ENCODE assay signal across 19 cellular contexts in genomic region chr11:106249857-106250256, GRCh38.
DNase-seq lines count a peak whose midpoint lies in the region; ATAC-seq and TF ChIP-seq lines count a peak whose summit lies in the region.
"Had no signal": no experiment of that assay in that cellular context is flagged by ENCODE, and none has a peak within 500 bp of the region (broad histone marks: within the 10 kb centered on the region; RNA-seq: fewer than 3 reads in every experiment).

No MANE protein-coding gene starts in this region.

- no peak for TF ChIP-seq EP300 in gastroesophageal sphincter (IDR thresholded peaks at IDR 0.05)

- H3K27me3 Mint-ChIP-seq in mesothelial cell of epicardium (ENCODE audit: low read depth): no peaks in the 10 kb centered on the region
- no peaks in the 10 kb centered on the region for H3K27me3 Mint-ChIP-seq in T-helper 2 cell treated with Interferon-gamma antibody and Interleukin-4, amounts not matched to agents 5 μg/mL and 100 μg/mL, for 36 hours (ENCODE audit: low read depth)
- peaks cover 0 to 1% (median 0%) of the 10 kb centered on the region in 3 donors for H3K27me3 Mint-ChIP-seq in CD14-positive monocyte (ENCODE audit: low read depth in 3 of 3)
- H3K27me3 Mint-ChIP-seq: activated naive CD8-positive, alpha-beta T cell treated with anti-CD3 and anti-CD28 coated beads for 36 hours; naive thymus-derived CD8-positive, alpha-beta T cell; progenitor cell of endocrine pancreas had no signal

- TF ChIP-seq POLR2A in gastroesophageal sphincter (IDR thresholded peaks at IDR 0.05): no peak

- H3K9me3 Mint-ChIP-seq in mesothelial cell of epicardium: peaks cover 30% of the 10 kb centered on the region
- H3K9me3 Mint-ChIP-seq in T-helper 2 cell treated with Interferon-gamma antibody and Interleukin-4, amounts not matched to agents 5 μg/mL and 100 μg/mL, for 36 hours: peaks cover 23% of the 10 kb centered on the region
- peaks cover 7 to 27% (median 15%) of the 10 kb centered on the region in 7 donors for H3K9me3 Mint-ChIP-seq in CD14-positive monocyte

- no peak for ATAC-seq in gastroesophageal sphincter
- ATAC-seq: naive thymus-derived CD8-positive, alpha-beta T cell; Panc1 had no signal

- H3K9me3 ChIP-seq in gastroesophageal sphincter: peaks cover 0 to 6% (median 0%) of the 10 kb centered on the region in 3 donors

- H3K27ac Mint-ChIP-seq in mesothelial cell of epicardium: peak overlapping the region; percentile 31
- H3K27ac Mint-ChIP-seq in T-helper 2 cell treated with Interferon-gamma antibody and Interleukin-4, amounts not matched to agents 5 μg/mL and 100 μg/mL, for 36 hours: no peak overlapping the region
- H3K27ac Mint-ChIP-seq in CD14-positive monocyte: no peak overlapping the region
- H3K27ac Mint-ChIP-seq: activated naive CD8-positive, alpha-beta T cell treated with anti-CD3 and anti-CD28 coated beads for 36 hours; naive thymus-derived CD8-positive, alpha-beta T cell; progenitor cell of endocrine pancreas had no signal

- H3K4me3 ChIP-seq in AG09309 (ENCODE audit: control insufficient read depth, low read depth, low read length): no peak overlapping the region
- H3K4me3 ChIP-seq in coronary artery: peak overlapping the region; percentile 21
- H3K4me3 ChIP-seq in gastroesophageal sphincter: no peak overlapping the region
- H3K4me3 ChIP-seq: BLaER1 treated with 17β-estradiol and CSF1 and Interleukin-3, amounts not matched to agents 10 nM and 100 nM; esophagus muscularis mucosa; lung had no signal

- no peak for TF ChIP-seq CTCF in AG09309 (IDR thresholded peaks at IDR 0.05; ENCODE audit: control insufficient read depth, insufficient read depth, low read depth, low read length, missing control alignments)
- TF ChIP-seq CTCF in coronary artery (IDR thresholded peaks at IDR 0.05): no peak
- TF ChIP-seq CTCF in mesothelial cell of epicardium (IDR thresholded peaks at IDR 0.05; ENCODE audit: unreplicated experiment): no peak
- TF ChIP-seq CTCF in gastroesophageal sphincter (IDR thresholded peaks at IDR 0.05): no peak
- TF ChIP-seq CTCF in CD14-positive monocyte (IDR thresholded peaks at IDR 0.05): no peak

- no peaks in the 10 kb centered on the region for H3K36me3 ChIP-seq in gastroesophageal sphincter
- H3K36me3 ChIP-seq: BLaER1 treated with 17β-estradiol and CSF1 and Interleukin-3, amounts not matched to agents 10 nM and 100 nM; esophagus muscularis mucosa had no signal

- no peak overlapping the region for H3K4me3 Mint-ChIP-seq in mesothelial cell of epicardium
- no peak overlapping the region for H3K4me3 Mint-ChIP-seq in T-helper 2 cell treated with Interferon-gamma antibody and Interleukin-4, amounts not matched to agents 5 μg/mL and 100 μg/mL, for 36 hours
- H3K4me3 Mint-ChIP-seq in CD14-positive monocyte: no peak overlapping the region
- H3K4me3 Mint-ChIP-seq: activated naive CD8-positive, alpha-beta T cell treated with anti-CD3 and anti-CD28 coated beads for 36 hours; naive thymus-derived CD8-positive, alpha-beta T cell had no signal

- 22 to 67% methylated on average over 4 of the region's 4 CpGs for WGBS in gastroesophageal sphincter (ENCODE audit: low coverage in 1 of 2), 2 donors

- intact Hi-C loops in CD14-positive monocyte (cut with micrococcal nuclease): no loop called here

- peak overlapping the region in 1 of 2 donors; percentile 77 for H3K27ac ChIP-seq in coronary artery
- no peak overlapping the region for H3K27ac ChIP-seq in gastroesophageal sphincter
- H3K27ac ChIP-seq: BLaER1 treated with 17β-estradiol and CSF1 and Interleukin-3, amounts not matched to agents 10 nM and 100 nM; esophagus muscularis mucosa had no signal

- H3K4me1 ChIP-seq in gastroesophageal sphincter: no peaks in the 10 kb centered on the region
- H3K4me1 ChIP-seq: BLaER1 treated with 17β-estradiol and CSF1 and Interleukin-3, amounts not matched to agents 10 nM and 100 nM; esophagus muscularis mucosa had no signal

- DNase-seq in AG09309 (ENCODE audit: low read depth) (peak; percentile 55), NCI-H69 (lab: John Stamatoyannopoulos, UW) (peak; percentile 25), coronary artery (ENCODE audit: low spot score) (no peak), mesothelial cell of epicardium (ENCODE audit: low spot score in 2 of 2, unreplicated experiment in 2 of 2) (no peak), CD14-positive monocyte (ENCODE audit: low spot score) (no peak), NCI-H1694 treated with DMSO at 0.1 percent for 48 hours (lab: John Stamatoyannopoulos, UW) (no peak)
- DNase-seq in T-helper 2 cell treated with Interferon-gamma antibody and Interleukin-4, amounts not matched to agents 5 μg/mL and 100 μg/mL, for 36 hours (ENCODE audit: low spot score): no peak
- DNase-seq: activated naive CD8-positive, alpha-beta T cell treated with anti-CD3 and anti-CD28 coated beads for 36 hours; central memory CD4-positive, alpha-beta T cell; H7; naive thymus-derived CD8-positive, alpha-beta T cell; NCI-H1417 treated with DMSO at 0.1 percent for 48 hours; NCI-H2171 had no signal

- H3K36me3 Mint-ChIP-seq in mesothelial cell of epicardium: peaks cover 2% of the 10 kb centered on the region
- no peaks in the 10 kb centered on the region for H3K36me3 Mint-ChIP-seq in T-helper 2 cell treated with Interferon-gamma antibody and Interleukin-4, amounts not matched to agents 5 μg/mL and 100 μg/mL, for 36 hours (ENCODE audit: low read depth)
- H3K36me3 Mint-ChIP-seq in CD14-positive monocyte: no peaks in the 10 kb centered on the region
- H3K36me3 Mint-ChIP-seq: activated naive CD8-positive, alpha-beta T cell treated with anti-CD3 and anti-CD28 coated beads for 36 hours had no signal

- H3K27me3 ChIP-seq in gastroesophageal sphincter: no peaks in the 10 kb centered on the region
- H3K27me3 ChIP-seq: BLaER1 treated with 17β-estradiol and CSF1 and Interleukin-3, amounts not matched to agents 10 nM and 100 nM; esophagus muscularis mucosa had no signal

- H3K4me1 Mint-ChIP-seq in mesothelial cell of epicardium (peaks cover 8% of the 10 kb centered on the region), CD14-positive monocyte (no peaks in the 10 kb centered on the region)
- H3K4me1 Mint-ChIP-seq in T-helper 2 cell treated with Interferon-gamma antibody and Interleukin-4, amounts not matched to agents 5 μg/mL and 100 μg/mL, for 36 hours (ENCODE audit: low read depth): no peaks in the 10 kb centered on the region
- H3K4me1 Mint-ChIP-seq: activated naive CD8-positive, alpha-beta T cell treated with anti-CD3 and anti-CD28 coated beads for 36 hours; naive thymus-derived CD8-positive, alpha-beta T cell had no signal

Comparison
In these comparisons a context has a peak if more than half of its experiments do, and no peak if none do; other contexts are left out.
1. DNase-seq: peak in AG09309 (single experiment) and NCI-H69 (single experiment); none in coronary artery (single experiment), mesothelial cell of epicardium (0 of 2), T-helper 2 cell treated with Interferon-gamma antibody and Interleukin-4, amounts not matched to agents 5 μg/mL and 100 μg/mL, for 36 hours (single experiment), CD14-positive monocyte (single experiment) and NCI-H1694 treated with DMSO at 0.1 percent for 48 hours (single experiment).